Comparison of ENCODE assay signal across 24 cellular contexts in the genomic region with DNA sequence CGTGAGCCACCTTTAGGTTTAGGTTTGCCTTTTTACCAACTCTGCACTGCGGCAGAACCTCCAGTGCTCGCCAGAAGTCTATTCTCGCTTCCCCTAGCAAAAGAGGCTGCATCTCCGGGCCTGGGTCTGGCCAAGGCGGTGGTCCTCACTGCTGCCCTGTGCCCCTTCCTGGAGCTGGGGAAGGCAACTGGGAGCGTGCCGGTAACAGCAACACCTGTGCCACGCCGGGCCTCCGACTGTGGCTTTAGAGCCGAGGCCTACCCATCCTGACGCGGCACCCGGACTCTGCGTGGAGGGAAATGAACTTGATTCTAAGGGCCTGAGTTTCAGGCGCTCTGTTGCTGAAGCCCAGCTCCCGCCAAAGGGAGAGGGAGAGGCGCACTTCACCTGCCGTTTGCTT.
DNase-seq lines count a peak whose midpoint lies in the region; ATAC-seq, FAIRE-seq and TF ChIP-seq lines count a peak whose summit lies in the region.
"Had no signal": no experiment of that assay in that cellular context is flagged by ENCODE, and none has a peak within 500 bp of the region (broad histone marks: within the 10 kb centered on the region; RNA-seq: fewer than 3 reads in every experiment).

No MANE protein-coding gene starts in this region.

- no peaks in the 10 kb centered on the region for H3K79me2 ChIP-seq in neural progenitor cell (ENCODE audit: low read depth)

- WGBS in HUES64: 88% methylated on average over 20 of the region's 20 CpGs
- WGBS in heart left ventricle, 4 donors: 90 to 93% (median 91%) methylated on average over 20 of the region's 20 CpGs

- no peaks in the 10 kb centered on the region for H3K9me3 Mint-ChIP-seq in neural progenitor cell
- no peaks in the 10 kb centered on the region for H3K9me3 Mint-ChIP-seq in osteocyte (ENCODE audit: unreplicated experiment)
- H3K9me3 Mint-ChIP-seq: CD8-positive, alpha-beta memory T cell had no signal

- H3F3A ChIP-seq in neural progenitor cell (ENCODE audit: low read depth): no peaks in the 10 kb centered on the region

- 0 out of 2 replicates have a peak overlapping the region, but pooled peaks have one; percentile 8 for H3K9ac ChIP-seq in HUES64 (ENCODE audit: low read depth, low read length)
- no peak overlapping the region for H3K9ac ChIP-seq in kidney (ENCODE audit: low read length in 2 of 2)
- H3K9ac ChIP-seq in neural progenitor cell: no peak overlapping the region
- H3K9ac ChIP-seq: KMS-11 had no signal

- H3K36me3 Mint-ChIP-seq in neural progenitor cell (no peaks in the 10 kb centered on the region), osteocyte (ENCODE audit: unreplicated experiment) (no peaks in the 10 kb centered on the region)
- H3K36me3 Mint-ChIP-seq: CD14-positive monocyte; CD8-positive, alpha-beta memory T cell; IgD-negative memory B cell had no signal

- no peak overlapping the region for H2AFZ ChIP-seq in neural progenitor cell (replicated peaks)
- H2AFZ ChIP-seq: PC-9 had no signal

- no peaks in the 10 kb centered on the region for H3K9me3 ChIP-seq in HUES64 (ENCODE audit: insufficient read depth, low read depth, low read length)
- H3K9me3 ChIP-seq in kidney (ENCODE audit: control insufficient read depth in 1 of 2, low read length in 2 of 2): no peaks in the 10 kb centered on the region
- no peaks in the 10 kb centered on the region for H3K9me3 ChIP-seq in neural progenitor cell (ENCODE audit: low read depth)
- H3K9me3 ChIP-seq in heart left ventricle: no peaks in the 10 kb centered on the region

- H3K27me3 ChIP-seq in HUES64 (ENCODE audit: insufficient read depth, low read length): no peaks in the 10 kb centered on the region
- no peaks in the 10 kb centered on the region for H3K27me3 ChIP-seq in neural progenitor cell
- no peaks in the 10 kb centered on the region for H3K27me3 ChIP-seq in heart left ventricle

- no peak for ATAC-seq in heart left ventricle

- peaks cover 7% of the 10 kb centered on the region for H3K27me3 Mint-ChIP-seq in neural progenitor cell (ENCODE audit: insufficient read depth, low read depth)
- H3K27me3 Mint-ChIP-seq in osteocyte (ENCODE audit: unreplicated experiment): no peaks in the 10 kb centered on the region

- peak overlapping the region; percentile 18 for H3K27ac Mint-ChIP-seq in neural progenitor cell
- H3K27ac Mint-ChIP-seq in osteocyte (ENCODE audit: unreplicated experiment): no peak overlapping the region

- H3K4me1 Mint-ChIP-seq in neural progenitor cell: peaks cover 11% of the 10 kb centered on the region
- peaks cover 1% of the 10 kb centered on the region for H3K4me1 Mint-ChIP-seq in osteocyte (ENCODE audit: unreplicated experiment)
- H3K4me1 Mint-ChIP-seq: CD8-positive, alpha-beta memory T cell; IgD-negative memory B cell had no signal

- no peaks in the 10 kb centered on the region for H3K36me3 ChIP-seq in HUES64 (ENCODE audit: insufficient read depth, low read length)
- no peaks in the 10 kb centered on the region for H3K36me3 ChIP-seq in kidney (ENCODE audit: control insufficient read depth in 1 of 2, insufficient read depth in 2 of 2, low read length in 2 of 2)
- H3K36me3 ChIP-seq in neural progenitor cell: no peaks in the 10 kb centered on the region
- H3K36me3 ChIP-seq in heart left ventricle: no peaks in the 10 kb centered on the region

- no peak overlapping the region for H3K4me3 ChIP-seq in HUES64 (ENCODE audit: low read length)
- no peak overlapping the region for H3K4me3 ChIP-seq in kidney (ENCODE audit: low read length in 2 of 2)
- H3K4me3 ChIP-seq in neural progenitor cell: no peak overlapping the region
- no peak overlapping the region for H3K4me3 ChIP-seq in heart left ventricle
- H3K4me3 ChIP-seq: PC-9 had no signal

- no peak for FAIRE-seq in kidney (lab: Jason Lieb, UNC)
- FAIRE-seq: GM12891, H54 had no signal

- H3K4me3 Mint-ChIP-seq in neural progenitor cell: no peak overlapping the region
- H3K4me3 Mint-ChIP-seq in osteocyte (ENCODE audit: unreplicated experiment): no peak overlapping the region
- H3K4me3 Mint-ChIP-seq: CD8-positive, alpha-beta memory T cell; IgD-negative memory B cell had no signal

- no peak overlapping the region for H3K27ac ChIP-seq in HUES64 (ENCODE audit: low read depth, low read length)
- no peak overlapping the region for H3K27ac ChIP-seq in kidney (ENCODE audit: low read depth in 2 of 2, low read length in 2 of 2)
- H3K27ac ChIP-seq in neural progenitor cell: no peak overlapping the region
- H3K27ac ChIP-seq in heart left ventricle: no peak overlapping the region
- H3K27ac ChIP-seq: KMS-11, PC-9 had no signal

- no peak overlapping the region for H3K4me2 ChIP-seq in neural progenitor cell
- H3K4me2 ChIP-seq: KMS-11, PC-9 had no signal

- TF ChIP-seq CTCF in kidney (IDR thresholded peaks at IDR 0.05; ENCODE audit: borderline replicate concordance, extremely low read depth, insufficient read depth) (no peak), neural progenitor cell (IDR thresholded peaks at IDR 0.05) (no peak), heart left ventricle (IDR thresholded peaks at IDR 0.05) (no peak), osteocyte (IDR thresholded peaks at IDR 0.05) (no peak)

- no peak for TF ChIP-seq POLR2A in heart left ventricle (IDR thresholded peaks at IDR 0.05)

- peak; percentile 59 for DNase-seq in kidney
- DNase-seq in neural progenitor cell (ENCODE audit: low spot score): no peak
- DNase-seq in HuH-7 (ENCODE audit: low spot score): no peak
- DNase-seq in heart left ventricle: no peak
- no peak for DNase-seq in osteocyte (ENCODE audit: extremely low spot score, unreplicated experiment)
- DNase-seq in mesenteric fat pad (ENCODE audit: low spot score): no peak
- DNase-seq: CD8-positive, alpha-beta memory T cell; DMS 273 treated with DMSO at 0.1 percent for 48 hours; DMS79 treated with DMSO at 0.1 percent for 48 hours; GF-D8; MM.1S; NCI-H1694; NCI-H2029 treated with DMSO at 0.1 percent for 48 hours; NCI-H446 treated with DMSO at 0.1 percent for 48 hours; NCI-H526; NK-92 treated with Interleukin-12 subunit alpha and Interleukin-12 subunit beta, amount 100 ng/mL, for 24 hours; PC-9; SHP77 had no signal

- no peaks in the 10 kb centered on the region for H4K20me1 ChIP-seq in neural progenitor cell (ENCODE audit: low read depth)

- H3K4me1 ChIP-seq in HUES64 (ENCODE audit: insufficient read depth, low read length) (peaks cover 13% of the 10 kb centered on the region), kidney (ENCODE audit: control insufficient read depth in 1 of 2, insufficient read depth in 1 of 2, low read depth in 1 of 2, low read length in 2 of 2) (peaks cover 0 to 1% of the 10 kb centered on the region in 2 donors), neural progenitor cell (peaks cover 19% of the 10 kb centered on the region), heart left ventricle (peaks cover 0 to 8% (median 0%) of the 10 kb centered on the region in 12 donors)

- intact Hi-C loops in kidney (cut with DNase I) (no loop called here), heart left ventricle (cut with DNase I) (no loop called here)
